1 cellular context compared by ENCODE assay signal in the genomic region with DNA sequence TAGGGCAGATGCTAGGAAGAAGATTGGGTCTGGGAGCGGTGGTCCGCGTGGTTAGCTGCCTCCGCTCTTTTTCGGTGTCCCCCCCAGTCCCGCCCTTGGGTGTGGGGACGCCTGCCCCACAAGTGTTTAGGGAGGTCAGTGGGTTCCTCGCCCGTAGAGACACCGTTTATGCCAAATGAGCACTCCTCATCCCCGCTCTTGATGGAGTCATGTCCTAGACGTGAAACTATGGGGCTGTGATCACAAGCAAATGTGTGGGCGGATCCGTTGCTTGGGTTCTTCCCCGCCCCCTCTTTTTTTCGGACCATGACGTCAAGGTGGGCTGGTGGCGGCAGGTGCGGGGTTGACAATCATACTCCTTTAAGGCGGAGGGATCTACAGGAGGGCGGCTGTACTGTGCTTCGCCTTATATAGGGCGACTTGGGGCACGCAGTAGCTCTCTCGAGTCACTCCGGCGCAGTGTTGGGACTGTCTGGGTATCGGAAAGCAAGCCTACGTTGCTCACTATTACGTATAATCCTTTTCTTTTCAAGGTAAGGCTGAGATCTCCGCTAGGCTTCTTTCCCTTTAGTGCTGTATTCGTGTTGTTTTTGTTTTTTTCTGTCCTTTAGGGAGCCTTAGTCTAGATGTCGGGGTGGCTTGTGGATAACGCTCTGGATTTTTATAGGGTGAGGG.
A peak's percentile ranks its signal among the peaks of the same experiment; 100 is the strongest.
TF ChIP-seq lines count a peak whose summit lies in the region.

Gene HSP90AB1 (plus strand): TSS at position 439 of the 675 bp plus-strand sequence. CDS start 1,529 bp downstream, outside the sequence.

TF ChIP-seq in WTC11, 78 proteins besides CTCF, POLR2A, EP300 and RAD21 (continued from another document and continues in another):
- TF ChIP-seq, protein P1, sequence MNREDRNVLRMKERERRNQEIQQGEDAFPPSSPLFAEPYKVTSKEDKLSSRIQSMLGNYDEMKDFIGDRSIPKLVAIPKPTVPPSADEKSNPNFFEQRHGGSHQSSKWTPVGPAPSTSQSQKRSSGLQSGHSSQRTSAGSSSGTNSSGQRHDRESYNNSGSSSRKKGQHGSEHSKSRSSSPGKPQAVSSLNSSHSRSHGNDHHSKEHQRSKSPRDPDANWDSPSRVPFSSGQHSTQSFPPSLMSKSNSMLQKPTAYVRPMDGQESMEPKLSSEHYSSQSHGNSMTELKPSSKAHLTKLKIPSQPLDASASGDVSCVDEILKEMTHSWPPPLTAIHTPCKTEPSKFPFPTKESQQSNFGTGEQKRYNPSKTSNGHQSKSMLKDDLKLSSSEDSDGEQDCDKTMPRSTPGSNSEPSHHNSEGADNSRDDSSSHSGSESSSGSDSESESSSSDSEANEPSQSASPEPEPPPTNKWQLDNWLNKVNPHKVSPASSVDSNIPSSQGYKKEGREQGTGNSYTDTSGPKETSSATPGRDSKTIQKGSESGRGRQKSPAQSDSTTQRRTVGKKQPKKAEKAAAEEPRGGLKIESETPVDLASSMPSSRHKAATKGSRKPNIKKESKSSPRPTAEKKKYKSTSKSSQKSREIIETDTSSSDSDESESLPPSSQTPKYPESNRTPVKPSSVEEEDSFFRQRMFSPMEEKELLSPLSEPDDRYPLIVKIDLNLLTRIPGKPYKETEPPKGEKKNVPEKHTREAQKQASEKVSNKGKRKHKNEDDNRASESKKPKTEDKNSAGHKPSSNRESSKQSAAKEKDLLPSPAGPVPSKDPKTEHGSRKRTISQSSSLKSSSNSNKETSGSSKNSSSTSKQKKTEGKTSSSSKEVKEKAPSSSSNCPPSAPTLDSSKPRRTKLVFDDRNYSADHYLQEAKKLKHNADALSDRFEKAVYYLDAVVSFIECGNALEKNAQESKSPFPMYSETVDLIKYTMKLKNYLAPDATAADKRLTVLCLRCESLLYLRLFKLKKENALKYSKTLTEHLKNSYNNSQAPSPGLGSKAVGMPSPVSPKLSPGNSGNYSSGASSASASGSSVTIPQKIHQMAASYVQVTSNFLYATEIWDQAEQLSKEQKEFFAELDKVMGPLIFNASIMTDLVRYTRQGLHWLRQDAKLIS (CRISPR knock-in tag; IDR thresholded peaks at IDR 0.05; ENCODE audit: borderline replicate concordance): no peak
- no peak for TF ChIP-seq ZSCAN18 (CRISPR knock-in tag; IDR thresholded peaks at IDR 0.05)
- TF ChIP-seq ZNF423 (CRISPR knock-in tag; IDR thresholded peaks at IDR 0.05): no peak
- TF ChIP-seq ZNF671 (CRISPR knock-in tag; IDR thresholded peaks at IDR 0.05): peak; percentile 57; the same call in 1 of the 2 replicates
- TF ChIP-seq HMGA2 (CRISPR knock-in tag; IDR thresholded peaks at IDR 0.05): 0 out of 2 replicates have a peak, but pooled peaks have one; percentile 4
- TF ChIP-seq GABPB1 (CRISPR knock-in tag; IDR thresholded peaks at IDR 0.05): peak; percentile 57; the same call in 1 of the 2 replicates
- no peak for TF ChIP-seq MXD4 (CRISPR knock-in tag; IDR thresholded peaks at IDR 0.05; ENCODE audit: borderline replicate concordance)
- no peak for TF ChIP-seq ZNF121 (CRISPR knock-in tag; IDR thresholded peaks at IDR 0.05)
- TF ChIP-seq, protein P2, sequence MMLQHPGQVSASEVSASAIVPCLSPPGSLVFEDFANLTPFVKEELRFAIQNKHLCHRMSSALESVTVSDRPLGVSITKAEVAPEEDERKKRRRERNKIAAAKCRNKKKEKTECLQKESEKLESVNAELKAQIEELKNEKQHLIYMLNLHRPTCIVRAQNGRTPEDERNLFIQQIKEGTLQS (CRISPR knock-in tag; conservative IDR thresholded peaks at IDR 0.05): no peak
- 0 out of 2 replicates have a peak, but pooled peaks have one; percentile 33 for TF ChIP-seq RELA (CRISPR knock-in tag; IDR thresholded peaks at IDR 0.05; ENCODE audit: borderline replicate concordance)
- no peak for TF ChIP-seq CREB1 (CRISPR knock-in tag; IDR thresholded peaks at IDR 0.05)
- TF ChIP-seq USF2 (CRISPR knock-in tag; IDR thresholded peaks at IDR 0.05): no peak
- TF ChIP-seq MLX (CRISPR knock-in tag; IDR thresholded peaks at IDR 0.05): no peak
- TF ChIP-seq FOXP1 (CRISPR knock-in tag; IDR thresholded peaks at IDR 0.05; ENCODE audit: borderline replicate concordance): no peak
- TF ChIP-seq ZNF396 (CRISPR knock-in tag; IDR thresholded peaks at IDR 0.05; ENCODE audit: borderline replicate concordance): no peak
- TF ChIP-seq ZNF232 (CRISPR knock-in tag; IDR thresholded peaks at IDR 0.05): peak; percentile 94
- TF ChIP-seq GTF2I (CRISPR knock-in tag; conservative IDR thresholded peaks at IDR 0.05): no peak
- TF ChIP-seq, protein P3, sequence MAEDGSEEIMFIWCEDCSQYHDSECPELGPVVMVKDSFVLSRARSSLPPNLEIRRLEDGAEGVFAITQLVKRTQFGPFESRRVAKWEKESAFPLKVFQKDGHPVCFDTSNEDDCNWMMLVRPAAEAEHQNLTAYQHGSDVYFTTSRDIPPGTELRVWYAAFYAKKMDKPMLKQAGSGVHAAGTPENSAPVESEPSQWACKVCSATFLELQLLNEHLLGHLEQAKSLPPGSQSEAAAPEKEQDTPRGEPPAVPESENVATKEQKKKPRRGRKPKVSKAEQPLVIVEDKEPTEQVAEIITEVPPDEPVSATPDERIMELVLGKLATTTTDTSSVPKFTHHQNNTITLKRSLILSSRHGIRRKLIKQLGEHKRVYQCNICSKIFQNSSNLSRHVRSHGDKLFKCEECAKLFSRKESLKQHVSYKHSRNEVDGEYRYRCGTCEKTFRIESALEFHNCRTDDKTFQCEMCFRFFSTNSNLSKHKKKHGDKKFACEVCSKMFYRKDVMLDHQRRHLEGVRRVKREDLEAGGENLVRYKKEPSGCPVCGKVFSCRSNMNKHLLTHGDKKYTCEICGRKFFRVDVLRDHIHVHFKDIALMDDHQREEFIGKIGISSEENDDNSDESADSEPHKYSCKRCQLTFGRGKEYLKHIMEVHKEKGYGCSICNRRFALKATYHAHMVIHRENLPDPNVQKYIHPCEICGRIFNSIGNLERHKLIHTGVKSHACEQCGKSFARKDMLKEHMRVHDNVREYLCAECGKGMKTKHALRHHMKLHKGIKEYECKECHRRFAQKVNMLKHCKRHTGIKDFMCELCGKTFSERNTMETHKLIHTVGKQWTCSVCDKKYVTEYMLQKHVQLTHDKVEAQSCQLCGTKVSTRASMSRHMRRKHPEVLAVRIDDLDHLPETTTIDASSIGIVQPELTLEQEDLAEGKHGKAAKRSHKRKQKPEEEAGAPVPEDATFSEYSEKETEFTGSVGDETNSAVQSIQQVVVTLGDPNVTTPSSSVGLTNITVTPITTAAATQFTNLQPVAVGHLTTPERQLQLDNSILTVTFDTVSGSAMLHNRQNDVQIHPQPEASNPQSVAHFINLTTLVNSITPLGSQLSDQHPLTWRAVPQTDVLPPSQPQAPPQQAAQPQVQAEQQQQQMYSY (CRISPR knock-in tag; IDR thresholded peaks at IDR 0.05): no peak
- peak; percentile 60; the same call in 1 of the 2 replicates for TF ChIP-seq SMAD4 (CRISPR knock-in tag; IDR thresholded peaks at IDR 0.05)
- no peak for TF ChIP-seq ATF1 (CRISPR knock-in tag; IDR thresholded peaks at IDR 0.05)
- TF ChIP-seq TCF7 (CRISPR knock-in tag; IDR thresholded peaks at IDR 0.05; ENCODE audit: low read depth): no peak
- TF ChIP-seq ZNF425 (CRISPR knock-in tag; conservative IDR thresholded peaks at IDR 0.05): no peak
- no peak for TF ChIP-seq ZNF263 (CRISPR knock-in tag; IDR thresholded peaks at IDR 0.05; ENCODE audit: low read depth)
- TF ChIP-seq NFE2L1 (CRISPR knock-in tag; IDR thresholded peaks at IDR 0.05): peak; percentile 61; the same call in 1 of the 2 replicates
- TF ChIP-seq HMGXB4 (CRISPR knock-in tag; IDR thresholded peaks at IDR 0.05): no peak
- TF ChIP-seq MYBL2 (CRISPR knock-in tag; IDR thresholded peaks at IDR 0.05): no peak
- peak; percentile 94 for TF ChIP-seq SMAD3 (CRISPR knock-in tag; IDR thresholded peaks at IDR 0.05; ENCODE audit: borderline replicate concordance)
- TF ChIP-seq, protein P4, sequence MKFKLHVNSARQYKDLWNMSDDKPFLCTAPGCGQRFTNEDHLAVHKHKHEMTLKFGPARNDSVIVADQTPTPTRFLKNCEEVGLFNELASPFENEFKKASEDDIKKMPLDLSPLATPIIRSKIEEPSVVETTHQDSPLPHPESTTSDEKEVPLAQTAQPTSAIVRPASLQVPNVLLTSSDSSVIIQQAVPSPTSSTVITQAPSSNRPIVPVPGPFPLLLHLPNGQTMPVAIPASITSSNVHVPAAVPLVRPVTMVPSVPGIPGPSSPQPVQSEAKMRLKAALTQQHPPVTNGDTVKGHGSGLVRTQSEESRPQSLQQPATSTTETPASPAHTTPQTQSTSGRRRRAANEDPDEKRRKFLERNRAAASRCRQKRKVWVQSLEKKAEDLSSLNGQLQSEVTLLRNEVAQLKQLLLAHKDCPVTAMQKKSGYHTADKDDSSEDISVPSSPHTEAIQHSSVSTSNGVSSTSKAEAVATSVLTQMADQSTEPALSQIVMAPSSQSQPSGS (CRISPR knock-in tag; IDR thresholded peaks at IDR 0.05; ENCODE audit: borderline replicate concordance, low read depth): no peak
- peak; percentile 49; the same call in 1 of the 2 replicates for TF ChIP-seq CREM (CRISPR knock-in tag; IDR thresholded peaks at IDR 0.05)
- TF ChIP-seq TEAD1 (CRISPR knock-in tag; IDR thresholded peaks at IDR 0.05): peak; percentile 51; the same call in 1 of the 2 replicates
- TF ChIP-seq NFYB (CRISPR knock-in tag; conservative IDR thresholded peaks at IDR 0.05; ENCODE audit: low read depth): no peak
- TF ChIP-seq TEAD4 (CRISPR knock-in tag; IDR thresholded peaks at IDR 0.05): no peak
- TF ChIP-seq NR1H2 (CRISPR knock-in tag; IDR thresholded peaks at IDR 0.05): no peak
- TF ChIP-seq, protein P5, sequence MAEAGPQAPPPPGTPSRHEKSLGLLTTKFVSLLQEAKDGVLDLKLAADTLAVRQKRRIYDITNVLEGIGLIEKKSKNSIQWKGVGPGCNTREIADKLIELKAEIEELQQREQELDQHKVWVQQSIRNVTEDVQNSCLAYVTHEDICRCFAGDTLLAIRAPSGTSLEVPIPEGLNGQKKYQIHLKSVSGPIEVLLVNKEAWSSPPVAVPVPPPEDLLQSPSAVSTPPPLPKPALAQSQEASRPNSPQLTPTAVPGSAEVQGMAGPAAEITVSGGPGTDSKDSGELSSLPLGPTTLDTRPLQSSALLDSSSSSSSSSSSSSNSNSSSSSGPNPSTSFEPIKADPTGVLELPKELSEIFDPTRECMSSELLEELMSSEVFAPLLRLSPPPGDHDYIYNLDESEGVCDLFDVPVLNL (CRISPR knock-in tag; IDR thresholded peaks at IDR 0.05; ENCODE audit: borderline replicate concordance, low read depth): no peak
- TF ChIP-seq, protein P6, sequence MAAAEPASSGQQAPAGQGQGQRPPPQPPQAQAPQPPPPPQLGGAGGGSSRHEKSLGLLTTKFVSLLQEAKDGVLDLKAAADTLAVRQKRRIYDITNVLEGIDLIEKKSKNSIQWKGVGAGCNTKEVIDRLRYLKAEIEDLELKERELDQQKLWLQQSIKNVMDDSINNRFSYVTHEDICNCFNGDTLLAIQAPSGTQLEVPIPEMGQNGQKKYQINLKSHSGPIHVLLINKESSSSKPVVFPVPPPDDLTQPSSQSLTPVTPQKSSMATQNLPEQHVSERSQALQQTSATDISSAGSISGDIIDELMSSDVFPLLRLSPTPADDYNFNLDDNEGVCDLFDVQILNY (CRISPR knock-in tag; IDR thresholded peaks at IDR 0.05): 0 out of 2 replicates have a peak, but pooled peaks have one; percentile 30
